20 cellular contexts compared by ENCODE assay signal in genomic region chr17:49029841-49030240, GRCh38. TPM values are rescaled to one million over a fixed set of nuclear protein-coding genes. Genes with fewer than 3 reads are reported as not detected.
DNase-seq lines count a peak whose midpoint lies in the region; ATAC-seq and TF ChIP-seq lines count a peak whose summit lies in the region.
"Had no signal": no experiment of that assay in that cellular context is flagged by ENCODE, and none has a peak within 500 bp of the region (broad histone marks: within the 10 kb centered on the region; RNA-seq: fewer than 3 reads in every experiment).

No MANE protein-coding gene starts in this region.

- CTCF ChIA-PET in naive thymus-derived CD4-positive, alpha-beta T cell (lab: Charles Lee) = interaction anchor here (0.6 to 1.4 kb wide), 5 partner anchors 18 to 730 kb away, joined by 3 to 7 read pairs (median 3); no protein-coding TSS in a partner anchor

- H3K36me3 ChIP-seq in SK-N-MC (ENCODE audit: insufficient read depth, low read length) = peaks cover 93% of the 10 kb centered on the region
- H3K36me3 ChIP-seq in naive thymus-derived CD4-positive, alpha-beta T cell (ENCODE audit: control insufficient read depth in 2 of 3, insufficient read depth in 3 of 3, low read length in 3 of 3) = no peaks in the 10 kb centered on the region
- H3K36me3 ChIP-seq: BLaER1 had no signal

- H3K27ac ChIP-seq in SK-N-MC = peak overlapping the region; percentile 81
- H3K27ac ChIP-seq in naive thymus-derived CD4-positive, alpha-beta T cell (ENCODE audit: low read depth, low read length) = no peak overlapping the region
- H3K27ac ChIP-seq: BLaER1, RWPE1 had no signal

- peaks cover 19% of the 10 kb centered on the region for H3K4me1 Mint-ChIP-seq in nephron progenitor cell
- H3K4me1 Mint-ChIP-seq in naive thymus-derived CD4-positive, alpha-beta T cell = peaks cover 0 to 7% (median 6%) of the 10 kb centered on the region in 7 donors

- H3K4me3 ChIP-seq in SK-N-MC = no peak overlapping the region
- H3K4me3 ChIP-seq in naive thymus-derived CD4-positive, alpha-beta T cell (ENCODE audit: low read length) = no peak overlapping the region
- H3K4me3 ChIP-seq: BLaER1 had no signal

- H3K27ac Mint-ChIP-seq in nephron progenitor cell = peak overlapping the region; percentile 59
- H3K27ac Mint-ChIP-seq in naive thymus-derived CD4-positive, alpha-beta T cell = no peak overlapping the region
- H3K27ac Mint-ChIP-seq: CD8-positive, alpha-beta T cell; IgD-negative memory B cell had no signal

- H3K27me3 ChIP-seq in naive thymus-derived CD4-positive, alpha-beta T cell (ENCODE audit: control insufficient read depth in 2 of 2, insufficient read depth in 2 of 2, low read length in 2 of 2) = no peaks in the 10 kb centered on the region
- H3K27me3 ChIP-seq: BLaER1 had no signal

- no peak for ATAC-seq in naive thymus-derived CD4-positive, alpha-beta T cell
- ATAC-seq: CD8-positive, alpha-beta T cell had no signal

- H3K36me3 Mint-ChIP-seq in nephron progenitor cell (ENCODE audit: low read depth) = peaks cover 88% of the 10 kb centered on the region
- no peaks in the 10 kb centered on the region for H3K36me3 Mint-ChIP-seq in naive thymus-derived CD4-positive, alpha-beta T cell
- H3K36me3 Mint-ChIP-seq: CD8-positive, alpha-beta T cell; IgD-negative memory B cell had no signal

- H3K4me1 ChIP-seq in naive thymus-derived CD4-positive, alpha-beta T cell (ENCODE audit: control insufficient read depth in 2 of 2, insufficient read depth in 2 of 2, low read length in 2 of 2) = no peaks in the 10 kb centered on the region

- no peak for TF ChIP-seq CTCF in nephron progenitor cell (IDR thresholded peaks at IDR 0.05)

- peaks cover 3% of the 10 kb centered on the region for H3K27me3 Mint-ChIP-seq in nephron progenitor cell (ENCODE audit: low read depth, poor library complexity)
- H3K27me3 Mint-ChIP-seq in naive thymus-derived CD4-positive, alpha-beta T cell = peaks cover 0 to 9% (median 9%) of the 10 kb centered on the region in 5 donors
- H3K27me3 Mint-ChIP-seq: IgD-negative memory B cell had no signal

- H3K9me3 ChIP-seq in SK-N-MC (ENCODE audit: low read depth, low read length) = no peaks in the 10 kb centered on the region
- no peaks in the 10 kb centered on the region for H3K9me3 ChIP-seq in naive thymus-derived CD4-positive, alpha-beta T cell (ENCODE audit: control insufficient read depth in 2 of 3, low read length in 3 of 3)
- H3K9me3 ChIP-seq: BLaER1 had no signal

- H3K4me3 Mint-ChIP-seq in nephron progenitor cell = no peak overlapping the region
- H3K4me3 Mint-ChIP-seq in naive thymus-derived CD4-positive, alpha-beta T cell = no peak overlapping the region
- H3K4me3 Mint-ChIP-seq: CD8-positive, alpha-beta T cell; IgD-negative memory B cell had no signal

- intact Hi-C loops in naive thymus-derived CD4-positive, alpha-beta T cell (cut with micrococcal nuclease) = loop anchor here (5.0 to 10.0 kb wide), 3 partner anchors 138 to 1005 kb away; partner anchors contain the start of gene ATP5MC1 (in 1 of the 2)

- H3K9ac ChIP-seq in SK-N-MC (ENCODE audit: insufficient read length) = no peak overlapping the region
- H3K9ac ChIP-seq: BLaER1 had no signal

- POLR2A ChIA-PET in naive thymus-derived CD4-positive, alpha-beta T cell (lab: Charles Lee) = no interaction called here

- no peaks in the 10 kb centered on the region for H3K9me3 Mint-ChIP-seq in nephron progenitor cell
- H3K9me3 Mint-ChIP-seq in naive thymus-derived CD4-positive, alpha-beta T cell = no peaks in the 10 kb centered on the region
- H3K9me3 Mint-ChIP-seq: CD8-positive, alpha-beta T cell; IgD-negative memory B cell had no signal

- DNase-seq in AG08395 (ENCODE audit: low spot score) (peak; percentile 21), SK-N-MC (ENCODE audit: low read depth, low spot score) (no peak), dermis microvascular lymphatic vessel endothelial cell (ENCODE audit: low read depth in 2 of 2) (peak; percentile 31 to 88), nephron progenitor cell (no peak), GM19240 (ENCODE audit: insufficient read length, low spot score) (no peak)
- no peak for DNase-seq in naive thymus-derived CD4-positive, alpha-beta T cell
- DNase-seq in activated CD4-positive, alpha-beta T cell treated with anti-CD3 and anti-CD28 coated beads for 1 hour = no peak
- DNase-seq: Calu3; CD8-positive, alpha-beta T cell; H7; Karpas-422; NCI-H1048; NCI-H1436; NCI-H1930; NCI-H226; NCI-H524; SIG-M5 had no signal

RNA-seq across cellular contexts. Expression of gene IGF2BP1, which starts 32.7 kb away (rescaled TPM):
- under 0.01 TPM in 2 replicates for total RNA-seq in dermis microvascular lymphatic vessel endothelial cell
- not detected for total RNA-seq in naive thymus-derived CD4-positive, alpha-beta T cell
- polyA plus RNA-seq in naive thymus-derived CD4-positive, alpha-beta T cell = not detected
- total RNA-seq: CD8-positive, alpha-beta T cell had no signal
- polyA plus RNA-seq: IgD-negative memory B cell had no signal

Comparison
In these comparisons a context has a peak if more than half of its experiments do, and no peak if none do; other contexts are left out.
1. DNase-seq: peak in AG08395 (single experiment) and dermis microvascular lymphatic vessel endothelial cell (2 of 2); none in SK-N-MC (single experiment), nephron progenitor cell (single experiment), naive thymus-derived CD4-positive, alpha-beta T cell (0 of 9), GM19240 (single experiment) and activated CD4-positive, alpha-beta T cell treated with anti-CD3 and anti-CD28 coated beads for 1 hour (single experiment).